32 cellular contexts compared by ENCODE assay signal in the genomic region with DNA sequence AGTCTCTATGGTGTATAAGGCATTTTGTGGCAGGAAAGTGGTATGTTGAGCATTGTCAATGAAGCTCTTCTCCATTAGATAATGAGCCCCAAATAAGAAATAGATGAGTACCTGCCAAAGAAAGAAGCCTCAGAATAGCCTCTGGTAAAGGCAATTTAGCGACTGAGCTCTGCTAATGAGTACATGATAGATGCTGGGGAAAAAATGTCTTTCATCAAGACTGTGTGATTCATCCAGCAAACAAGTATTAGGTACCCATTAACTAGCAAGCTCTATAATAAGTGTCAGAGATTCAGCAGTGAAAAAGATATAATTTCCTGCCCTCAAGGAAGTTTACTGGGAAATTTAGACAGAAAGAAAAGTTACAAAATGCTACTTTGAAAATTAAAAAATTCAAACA.
DNase-seq lines count a peak whose midpoint lies in the region; ATAC-seq, FAIRE-seq and TF ChIP-seq lines count a peak whose summit lies in the region.
"Had no signal": no experiment of that assay in that cellular context is flagged by ENCODE, and none has a peak within 500 bp of the region (broad histone marks: within the 10 kb centered on the region; RNA-seq: fewer than 3 reads in every experiment).

No MANE protein-coding gene starts in this region.

- no peak overlapping the region for H2AFZ ChIP-seq in hepatocyte
- H2AFZ ChIP-seq: PC-9 had no signal

- no peaks in the 10 kb centered on the region for H3K9me3 ChIP-seq in A549
- H3K9me3 ChIP-seq in hepatocyte (ENCODE audit: low read depth): no peaks in the 10 kb centered on the region
- H3K9me3 ChIP-seq: colonic mucosa, SK-N-SH, thyroid gland, vagina had no signal

- FAIRE-seq in A549 (lab: Jason Lieb, UNC): no peak
- FAIRE-seq: G401.6, GM19239, H1 had no signal

- H3K4me2 ChIP-seq in A549: peak overlapping the region; percentile 45
- no peak overlapping the region for H3K4me2 ChIP-seq in hepatocyte
- H3K4me2 ChIP-seq: PC-9, SK-N-SH had no signal

- no peak for TF ChIP-seq RAD21 in A549 (conservative IDR thresholded peaks at IDR 0.05 in 1 of 2, IDR thresholded peaks at IDR 0.05 in 1 of 2)

- H3K27ac Mint-ChIP-seq in Calu3 (ENCODE audit: unreplicated experiment): no peak overlapping the region
- H3K27ac Mint-ChIP-seq in stimulated activated memory B cell treated with anti-CD40 and anti-IgM and Interleukin-4, amounts not matched to agents 10 μg/mL and 1 μg/mL and 100 μg/mL, for 72 hours: no peak overlapping the region
- H3K27ac Mint-ChIP-seq: activated naive CD8-positive, alpha-beta T cell; activated T-cell treated with anti-CD3 and anti-CD28 coated beads, Interleukin-2, amount 50 U/mL, for 24 hours; CD4-positive, alpha-beta T cell; IgD-negative memory B cell; progenitor cell of endocrine pancreas; T-helper 1 cell treated with Interleukin-12 subunit alpha and Interleukin-12 subunit beta and Interleukin-4 antibody, amounts not matched to agents 30 μg/mL and 1 μg/mL, for 36 hours had no signal

- H3K27me3 Mint-ChIP-seq in Calu3 (ENCODE audit: unreplicated experiment): no peaks in the 10 kb centered on the region
- peaks cover 8% of the 10 kb centered on the region for H3K27me3 Mint-ChIP-seq in stimulated activated memory B cell treated with anti-CD40 and anti-IgM and Interleukin-4, amounts not matched to agents 10 μg/mL and 1 μg/mL and 100 μg/mL, for 72 hours
- H3K27me3 Mint-ChIP-seq: IgD-negative memory B cell, progenitor cell of endocrine pancreas had no signal

- no TSS peak for BruUV-seq in Calu3 (replicated peaks; lab: Mats Ljungman, UMichigan)

- DNase-seq in A549 (ENCODE audit: low read depth in 1 of 2, low spot score in 1 of 2) (no peak), NCI-H1436 (lab: John Stamatoyannopoulos, UW) (peak; percentile 9), hepatocyte (ENCODE audit: low spot score) (peak; percentile 20), Calu3 (no peak), coronary artery (ENCODE audit: low spot score) (no peak), COLO668 (lab: John Stamatoyannopoulos, UW; ENCODE audit: unreplicated experiment) (no peak)
- DNase-seq: activated CD4-positive, CD25-positive, alpha-beta regulatory T cell; activated effector memory CD4-positive, alpha-beta T cell treated with anti-CD3 and anti-CD28 coated beads, Interleukin-2, amount 50 U/mL, for 16 hours; activated T-cell treated with anti-CD3 and anti-CD28 coated beads, Interleukin-2, amount 50 U/mL, for 24 hours; CD4-positive, alpha-beta T cell; colonic mucosa; effector CD8-positive, alpha-beta T cell; NCI-H1048; NCI-H187 treated with DMSO at 0.1 percent for 48 hours; NCI-H526; PC-9; SK-N-SH; stimulated activated CD4-positive, alpha-beta T cell treated with anti-CD3 and anti-CD28 coated beads, Interleukin-4, amount 100 ng/mL, for 1 hour; thyroid gland had no signal

- no peaks in the 10 kb centered on the region for H3K36me3 Mint-ChIP-seq in Calu3 (ENCODE audit: insufficient read depth, unreplicated experiment)
- no peaks in the 10 kb centered on the region for H3K36me3 Mint-ChIP-seq in stimulated activated memory B cell treated with anti-CD40 and anti-IgM and Interleukin-4, amounts not matched to agents 10 μg/mL and 1 μg/mL and 100 μg/mL, for 72 hours
- H3K36me3 Mint-ChIP-seq: activated naive CD8-positive, alpha-beta T cell; IgD-negative memory B cell had no signal

- H3K79me2 ChIP-seq in hepatocyte: no peaks in the 10 kb centered on the region

- intact Hi-C loops in Calu3 (cut with micrococcal nuclease; ENCODE audit: unreplicated experiment): no loop called here

- WGBS in A549 (ENCODE audit: missing lambda C conversion rate): 0% methylated on average over 1 of the region's 1 CpG
- WGBS in hepatocyte (ENCODE audit: low lambda C conversion rate, missing lambda C conversion rate): 46% methylated on average over 1 of the region's 1 CpG

- peaks cover 13% of the 10 kb centered on the region; the same call in 2 of the 3 replicates for H3K4me1 ChIP-seq in A549
- no peaks in the 10 kb centered on the region for H3K4me1 ChIP-seq in hepatocyte (ENCODE audit: insufficient read depth)
- H3K4me1 ChIP-seq: colonic mucosa, thyroid gland, vagina had no signal

- H3K4me1 Mint-ChIP-seq in Calu3 (ENCODE audit: low read depth, unreplicated experiment): peaks cover 16% of the 10 kb centered on the region
- H3K4me1 Mint-ChIP-seq in stimulated activated memory B cell treated with anti-CD40 and anti-IgM and Interleukin-4, amounts not matched to agents 10 μg/mL and 1 μg/mL and 100 μg/mL, for 72 hours: no peaks in the 10 kb centered on the region
- H3K4me1 Mint-ChIP-seq: IgD-negative memory B cell had no signal

- peak overlapping the region; percentile 8 to 15; a peak in 2 of 6 replicates for H3K27ac ChIP-seq in A549
- no peak overlapping the region for H3K27ac ChIP-seq in hepatocyte
- H3K27ac ChIP-seq in coronary artery: no peak overlapping the region
- H3K27ac ChIP-seq: cardiac muscle cell, colonic mucosa, epithelial cell of prostate, PC-9, thyroid gland, vagina had no signal

- no peak overlapping the region for H3K4me3 Mint-ChIP-seq in Calu3 (ENCODE audit: low read depth, unreplicated experiment)
- H3K4me3 Mint-ChIP-seq in stimulated activated memory B cell treated with anti-CD40 and anti-IgM and Interleukin-4, amounts not matched to agents 10 μg/mL and 1 μg/mL and 100 μg/mL, for 72 hours: no peak overlapping the region
- H3K4me3 Mint-ChIP-seq: activated naive CD8-positive, alpha-beta T cell; activated T-cell treated with anti-CD3 and anti-CD28 coated beads, Interleukin-2, amount 50 U/mL, for 24 hours; CD4-positive, alpha-beta T cell; IgD-negative memory B cell; T-helper 1 cell treated with Interleukin-12 subunit alpha and Interleukin-12 subunit beta and Interleukin-4 antibody, amounts not matched to agents 30 μg/mL and 1 μg/mL, for 36 hours had no signal

- H3K9me3 Mint-ChIP-seq in Calu3 (ENCODE audit: low read depth, unreplicated experiment): no peaks in the 10 kb centered on the region
- H3K9me3 Mint-ChIP-seq in stimulated activated memory B cell treated with anti-CD40 and anti-IgM and Interleukin-4, amounts not matched to agents 10 μg/mL and 1 μg/mL and 100 μg/mL, for 72 hours: no peaks in the 10 kb centered on the region
- H3K9me3 Mint-ChIP-seq: activated T-cell treated with anti-CD3 and anti-CD28 coated beads, Interleukin-2, amount 50 U/mL, for 24 hours; CD4-positive, alpha-beta T cell; IgD-negative memory B cell; T-helper 1 cell treated with Interleukin-12 subunit alpha and Interleukin-12 subunit beta and Interleukin-4 antibody, amounts not matched to agents 30 μg/mL and 1 μg/mL, for 36 hours had no signal

- CTCF ChIA-PET in A549 (lab: Yijun Ruan, JAX): interaction anchor here (1.7 kb wide), 1 partner anchor 11 kb away, joined by 11 read pairs; no protein-coding TSS in a partner anchor
- CTCF ChIA-PET in Calu3 (lab: Charles Lee): no interaction called here

- TF ChIP-seq CTCF in A549 (IDR thresholded peaks at IDR 0.05): no peak
- no peak for TF ChIP-seq CTCF in hepatocyte (IDR thresholded peaks at IDR 0.05; ENCODE audit: poor library complexity)
- no peak for TF ChIP-seq CTCF in Calu3 (IDR thresholded peaks at IDR 0.05; ENCODE audit: unreplicated experiment)
- TF ChIP-seq CTCF in coronary artery (IDR thresholded peaks at IDR 0.05): no peak

- H4K20me1 ChIP-seq in hepatocyte (ENCODE audit: insufficient read depth, poor library complexity, severe bottlenecking): no peaks in the 10 kb centered on the region

- no peaks in the 10 kb centered on the region for H3K27me3 ChIP-seq in hepatocyte
- H3K27me3 ChIP-seq: cardiac muscle cell, colonic mucosa, thyroid gland, vagina had no signal

- TF ChIP-seq EP300 in A549 (IDR thresholded peaks at IDR 0.05): no peak

- ATAC-seq in A549 (no peak), GM18907 (IDR thresholded peaks at IDR 0.05; ENCODE audit: unreplicated experiment) (peak; percentile 61)
- ATAC-seq in stimulated activated memory B cell treated with anti-CD40 and anti-IgM and Interleukin-4, amounts not matched to agents 10 μg/mL and 1 μg/mL and 100 μg/mL, for 72 hours: no peak
- ATAC-seq: Right ventricle myocardium inferior had no signal

- no peaks in the 10 kb centered on the region for H3K36me3 ChIP-seq in hepatocyte (replicated peaks; ENCODE audit: insufficient read depth, low read depth)
- H3K36me3 ChIP-seq: cardiac muscle cell, colonic mucosa, thyroid gland, vagina had no signal

- no peak overlapping the region for H3K4me3 ChIP-seq in A549
- no peak overlapping the region for H3K4me3 ChIP-seq in hepatocyte
- H3K4me3 ChIP-seq in coronary artery: no peak overlapping the region
- H3K4me3 ChIP-seq: cardiac muscle cell, colonic mucosa, PC-9, thyroid gland, vagina had no signal

- no peak for TF ChIP-seq POLR2A in A549 (IDR thresholded peaks at IDR 0.05; ENCODE audit: low read length)

- POLR2A ChIA-PET in A549 (lab: Yijun Ruan, JAX): no interaction called here

- H3K9me2 ChIP-seq in hepatocyte (replicated peaks; ENCODE audit: insufficient read depth): no peaks in the 10 kb centered on the region
- H3K9me2 ChIP-seq: SK-N-SH had no signal

TF ChIP-seq in A549, 52 proteins besides CTCF, POLR2A, EP300 and RAD21 (continues in another document):
- TF ChIP-seq BCL3 (IDR thresholded peaks at IDR 0.05) (no peak), ELK1 (IDR thresholded peaks at IDR 0.05; ENCODE audit: low read depth, low read length) (no peak), NFE2L2 (conservative IDR thresholded peaks at IDR 0.05; ENCODE audit: low read length) (no peak), TFCP2L1 (CRISPR knock-in tag; IDR thresholded peaks at IDR 0.05) (no peak), JUNB (IDR thresholded peaks at IDR 0.05) (no peak), MAFK (IDR thresholded peaks at IDR 0.05; ENCODE audit: partially characterized antibody) (no peak), GATA3 (IDR thresholded peaks at IDR 0.05; ENCODE audit: borderline replicate concordance) (no peak), PHF8 (IDR thresholded peaks at IDR 0.05; ENCODE audit: borderline replicate concordance, low read depth) (no peak)

Comparison
In these comparisons a context has a peak if more than half of its experiments do, and no peak if none do; other contexts are left out.
1. DNase-seq: peak in NCI-H1436 (single experiment) and hepatocyte (single experiment); none in A549 (0 of 2), Calu3 (single experiment), coronary artery (single experiment) and COLO668 (single experiment).
2. H3K27ac ChIP-seq: peak in A549 (2 of 2); none in hepatocyte (single experiment) and coronary artery (0 of 2).